Comparison of ENCODE assay signal across 16 cellular contexts in the genomic region with DNA sequence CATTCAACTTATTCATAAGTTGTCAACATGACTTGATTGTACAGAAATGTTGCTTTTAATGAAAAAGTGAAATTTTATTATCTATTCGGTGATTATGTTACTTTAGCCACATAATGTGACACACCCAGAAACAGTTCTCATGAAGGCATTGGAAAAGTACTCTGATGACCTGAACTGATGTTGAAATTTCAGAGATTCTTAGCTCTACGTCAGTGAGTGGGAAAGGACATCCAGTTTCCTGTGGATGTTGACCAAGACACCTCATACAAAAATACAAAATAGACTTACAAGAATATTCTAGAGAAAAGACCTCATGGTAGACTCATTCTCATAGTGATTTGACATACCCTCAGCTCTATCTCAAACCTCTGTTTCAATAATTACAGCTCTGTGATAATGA. TPM values are rescaled to one million over a fixed set of nuclear protein-coding genes. Genes with fewer than 3 reads are reported as not detected.
"Had no signal": no experiment of that assay in that cellular context is flagged by ENCODE, and none has a peak within 500 bp of the region (broad histone marks: within the 10 kb centered on the region; RNA-seq: fewer than 3 reads in every experiment).

No MANE protein-coding gene starts in this region.

- H3K4me3 ChIP-seq: esophagus squamous epithelium, lung, smooth muscle cell had no signal

- H3K36me3 ChIP-seq: esophagus squamous epithelium had no signal

- H3K4me2 ChIP-seq: smooth muscle cell had no signal

- H3K27ac ChIP-seq: esophagus squamous epithelium, VCaP had no signal

- H3K27me3 ChIP-seq: esophagus squamous epithelium had no signal

- DNase-seq: activated CD4-positive, alpha-beta T cell treated with anti-CD3 and anti-CD28 coated beads, Interleukin-2, amount 10 ng/mL, durations not matched to agents 24 days and 14 days; activated naive CD4-positive, alpha-beta T cell treated with anti-CD3 and anti-CD28 coated beads, Interleukin-2, amount 50 U/mL, for 16 hours; amniotic stem cell; esophagus squamous epithelium; glutamatergic neuron; immature natural killer cell; left colon; naive B cell; T-cell; trophoblast cell had no signal

- ATAC-seq: left colon, T-cell had no signal

- FAIRE-seq: bronchial epithelial cell, colon had no signal

- H3K9me3 ChIP-seq: esophagus squamous epithelium had no signal

- H3K4me1 ChIP-seq: esophagus squamous epithelium had no signal

RNA-seq across cellular contexts. Expression of a gene that starts 37.2 kb away (rescaled TPM):
- total RNA-seq: activated CD4-positive, alpha-beta T cell treated with anti-CD3 and anti-CD28 coated beads, Interleukin-2, amount 10 ng/mL, durations not matched to agents 24 days and 14 days; activated T-helper 2 cell treated with anti-CD3 and anti-CD28 coated beads, Interferon-gamma antibody, Interleukin-2, Interleukin-4, amounts not matched to agents 10 μg/mL and 5 μg/mL and 100 μg/mL, durations not matched to agents 14 hours and 24 hours and 36 hours; smooth muscle cell; T-cell had no signal
- polyA plus RNA-seq: immature natural killer cell, smooth muscle cell had no signal
